Comparison of ENCODE assay signal across 25 cellular contexts in the genomic region with DNA sequence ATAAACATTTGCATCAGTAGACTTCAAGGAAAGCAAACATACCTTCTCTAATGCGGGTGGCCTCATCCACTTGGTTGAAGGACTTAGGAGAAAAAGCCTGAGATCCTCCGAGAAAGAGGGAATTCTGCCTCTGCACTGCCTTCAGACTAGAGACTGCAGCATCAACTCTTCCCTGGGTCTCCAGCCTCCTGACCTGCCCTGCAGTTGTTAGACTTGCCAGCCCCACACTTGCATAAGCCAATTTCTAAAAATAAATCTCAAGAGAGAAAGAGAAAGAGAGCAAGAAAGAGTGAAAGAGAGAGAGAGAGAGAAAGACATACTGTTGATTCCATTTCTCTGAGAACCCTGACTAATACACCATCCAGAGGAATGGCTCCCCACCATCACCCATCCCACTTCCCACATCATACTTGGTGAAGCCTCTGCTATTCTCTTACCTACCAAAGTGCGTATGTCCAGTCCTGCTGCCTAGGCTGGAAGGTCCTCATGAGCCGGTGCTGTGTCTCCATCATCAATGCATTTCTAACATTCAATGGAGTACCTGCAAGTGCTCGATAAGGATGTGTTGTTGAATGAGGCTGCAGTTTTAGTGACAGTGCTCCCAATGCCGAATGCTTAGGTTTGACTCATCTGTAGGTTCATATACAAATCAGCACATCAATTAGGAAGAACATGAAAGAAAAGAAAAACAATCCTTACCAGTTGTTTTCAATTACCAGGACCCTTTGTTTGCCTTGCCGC.
"Had no signal": no experiment of that assay in that cellular context is flagged by ENCODE, and none has a peak within 500 bp of the region (broad histone marks: within the 10 kb centered on the region; RNA-seq: fewer than 3 reads in every experiment).

No MANE protein-coding gene starts in this region.

- H3K4me3 ChIP-seq: PC-9, SK-N-MC had no signal

- H3K9me3 Mint-ChIP-seq: activated CD4-positive, alpha-beta memory T cell treated with anti-CD3 and anti-CD28 coated beads, Interleukin-2, amount 10 ng/mL, durations not matched to agents 7 days and 5 days; activated naive CD4-positive, alpha-beta T cell treated with anti-CD3 and anti-CD28 coated beads for 36 hours; activated T-helper 17 cell treated with anti-CD3 and anti-CD28 coated beads, Interleukin-2, amount 50 U/mL, for 72 hours; brain; T-cell had no signal

- H3K27ac ChIP-seq: PC-9, SK-N-MC, WERI-Rb-1 had no signal

- H3K27me3 Mint-ChIP-seq: activated CD4-positive, alpha-beta T cell treated with anti-CD3 and anti-CD28 coated beads for 36 hours had no signal

- DNase-seq: activated CD4-positive, alpha-beta memory T cell treated with anti-CD3 and anti-CD28 coated beads, Interleukin-2, amount 10 ng/mL, durations not matched to agents 7 days and 5 days; activated CD4-positive, alpha-beta T cell treated with anti-CD3 and anti-CD28 coated beads for 36 hours; activated CD4-positive, alpha-beta T cell treated with anti-CD3 and anti-CD28 coated beads, Interleukin-2, amount 50 U/mL, for 1 hour; activated gamma-delta T cell; activated naive CD4-positive, alpha-beta T cell treated with anti-CD3 and anti-CD28 coated beads for 36 hours; activated T-cell treated with anti-CD3 and anti-CD28 coated beads for 4 hours; activated T-cell treated with anti-CD3 and anti-CD28 coated beads, Interleukin-2, amount 50 U/mL, for 48 hours; amygdala; Kasumi-1; KBM-7; NCI-H1105 treated with DMSO at 0.1 percent for 48 hours; NCI-H1436 treated with DMSO at 0.1 percent for 48 hours; NCI-H187; NCI-H2107; NCI-H510A treated with DMSO at 0.1 percent for 48 hours; NCI-H69; PC-9; T-cell; T-helper 2 cell; WERI-Rb-1 had no signal

- ATAC-seq: activated CD4-positive, alpha-beta T cell treated with anti-CD3 and anti-CD28 coated beads for 36 hours; activated T-helper 17 cell treated with anti-CD3 and anti-CD28 coated beads, Interleukin-2, amount 50 U/mL, for 72 hours; T-cell had no signal

- H3K4me1 Mint-ChIP-seq: activated CD4-positive, alpha-beta memory T cell treated with anti-CD3 and anti-CD28 coated beads, Interleukin-2, amount 10 ng/mL, durations not matched to agents 7 days and 5 days; activated CD4-positive, alpha-beta T cell treated with anti-CD3 and anti-CD28 coated beads for 36 hours; activated T-helper 17 cell treated with anti-CD3 and anti-CD28 coated beads, Interleukin-2, amount 50 U/mL, for 72 hours; T-cell had no signal

- H3K36me3 ChIP-seq: WERI-Rb-1 had no signal

- H3K27ac Mint-ChIP-seq: activated CD4-positive, alpha-beta memory T cell treated with anti-CD3 and anti-CD28 coated beads, Interleukin-2, amount 10 ng/mL, durations not matched to agents 7 days and 5 days; activated CD4-positive, alpha-beta T cell treated with anti-CD3 and anti-CD28 coated beads for 36 hours; activated naive CD4-positive, alpha-beta T cell treated with anti-CD3 and anti-CD28 coated beads for 36 hours; activated naive CD8-positive, alpha-beta T cell; activated T-helper 17 cell treated with anti-CD3 and anti-CD28 coated beads, Interleukin-2, amount 50 U/mL, for 72 hours; brain; T-cell had no signal

- H3K36me3 Mint-ChIP-seq: activated naive CD8-positive, alpha-beta T cell; brain; T-cell had no signal

- H2AFZ ChIP-seq: PC-9 had no signal

- H3K4me3 Mint-ChIP-seq: activated CD4-positive, alpha-beta memory T cell treated with anti-CD3 and anti-CD28 coated beads, Interleukin-2, amount 10 ng/mL, durations not matched to agents 7 days and 5 days; activated CD4-positive, alpha-beta T cell treated with anti-CD3 and anti-CD28 coated beads for 36 hours; activated naive CD4-positive, alpha-beta T cell treated with anti-CD3 and anti-CD28 coated beads for 36 hours; activated naive CD8-positive, alpha-beta T cell; activated T-helper 17 cell treated with anti-CD3 and anti-CD28 coated beads, Interleukin-2, amount 50 U/mL, for 72 hours; brain; T-cell had no signal

- H3K4me2 ChIP-seq: PC-9 had no signal

- FAIRE-seq: astrocyte had no signal
